In the genomic region with DNA sequence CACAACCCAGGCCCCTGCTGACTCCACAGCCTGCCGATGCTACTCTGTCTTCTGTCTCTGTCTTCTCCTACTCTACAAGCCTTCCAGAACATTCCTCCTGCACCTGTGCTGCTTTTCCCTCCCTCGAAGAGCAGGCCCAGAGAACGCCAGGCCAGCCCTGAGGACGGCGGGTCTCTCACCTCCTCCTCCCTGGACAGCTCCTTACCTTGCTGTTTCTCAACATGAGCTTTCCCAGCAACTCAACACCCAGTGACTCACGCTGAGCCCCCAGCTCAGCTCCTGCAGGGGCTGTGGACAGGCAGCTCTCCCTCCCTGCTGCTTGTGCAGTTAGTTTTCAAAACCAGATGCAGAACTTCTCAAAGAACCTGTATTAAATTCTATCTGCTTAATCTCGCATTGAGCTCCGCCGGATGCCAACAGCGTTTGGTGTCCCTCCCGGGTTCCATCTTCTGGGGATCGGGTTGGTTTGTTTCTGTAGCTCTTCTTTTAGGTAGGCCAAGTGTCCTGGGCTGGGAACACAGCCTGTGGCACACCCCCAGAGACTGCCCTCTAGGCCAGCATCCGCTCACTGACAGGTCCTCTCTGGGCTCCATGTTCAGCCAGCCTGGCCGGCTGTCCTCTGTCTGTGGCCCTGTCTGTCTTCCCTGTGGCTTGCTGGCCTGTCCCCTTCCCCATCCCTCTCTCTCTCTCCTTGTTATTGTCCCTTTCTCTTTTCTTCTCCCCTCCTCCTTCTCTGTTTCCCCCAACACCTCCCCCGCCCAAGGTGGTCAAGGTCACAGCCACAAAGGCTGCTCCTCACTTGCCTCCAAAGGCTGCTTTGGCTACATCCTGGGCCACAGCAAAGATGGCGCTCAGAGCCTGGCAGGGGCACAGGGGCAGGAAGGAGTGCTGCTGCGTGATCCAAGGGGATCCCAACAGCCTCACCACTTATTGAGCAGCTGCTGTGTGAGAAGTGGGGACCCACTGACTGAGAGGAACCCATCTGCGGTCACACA, we compare ENCODE assay signal across 21 cellular contexts.
"Had no signal": no experiment of that assay in that cellular context is flagged by ENCODE, and none has a peak within 500 bp of the region (broad histone marks: within the 10 kb centered on the region; RNA-seq: fewer than 3 reads in every experiment).

No MANE protein-coding gene starts in this region.

- H3K4me3 ChIP-seq: coronary artery, left lung, right lobe of liver, skin epidermis, stomach, suprapubic skin, tibial nerve had no signal

- H3K36me3 Mint-ChIP-seq: activated naive CD8-positive, alpha-beta T cell treated with anti-CD3 and anti-CD28 coated beads for 36 hours; natural killer cell treated with Interleukin-12 subunit alpha and Interleukin-12 subunit beta and Interleukin-15 and Interleukin-18, amount 100 ng/mL, for 72 hours; stimulated activated effector memory CD8-positive, alpha-beta T cell treated with anti-CD3 and anti-CD28 coated beads, Interleukin-12 subunit alpha, Interleukin-12 subunit beta, amount 100 ng/mL, for 72 hours had no signal

- H3K27ac ChIP-seq: coronary artery, epithelial cell of prostate, left lung, right lobe of liver, skin epidermis, stomach, suprapubic skin, tibial nerve, WERI-Rb-1 had no signal

- H3K36me3 ChIP-seq: left lung, right lobe of liver, stomach, suprapubic skin, tibial nerve, WERI-Rb-1 had no signal

- H3K4me1 Mint-ChIP-seq: activated CD4-positive, alpha-beta T cell treated with anti-CD3 and anti-CD28 coated beads, Interleukin-2, amount 10 ng/mL, durations not matched to agents 7 days and 5 days; activated naive CD8-positive, alpha-beta T cell treated with anti-CD3 and anti-CD28 coated beads for 36 hours; central memory CD8-positive, alpha-beta T cell; stimulated activated effector memory CD8-positive, alpha-beta T cell treated with anti-CD3 and anti-CD28 coated beads, Interleukin-12 subunit alpha, Interleukin-12 subunit beta, amount 100 ng/mL, for 72 hours had no signal

- DNase-seq: activated CD4-positive, alpha-beta T cell treated with anti-CD3 and anti-CD28 coated beads, Interleukin-2, amount 10 ng/mL, durations not matched to agents 7 days and 5 days; activated CD4-positive, CD25-positive, alpha-beta regulatory T cell treated with anti-CD3 and anti-CD28 coated beads, Interleukin-2, amount 50 U/mL, for 72 hours; activated CD8-positive, alpha-beta T cell treated with anti-CD3 and anti-CD28 coated beads for 36 hours; activated naive CD4-positive, alpha-beta T cell treated with Interleukin-2 at 50 U/mL for 16 hours; activated naive CD8-positive, alpha-beta T cell treated with anti-CD3 and anti-CD28 coated beads for 36 hours; activated T-cell treated with anti-CD3 and anti-CD28 coated beads, Interleukin-2, amount 50 U/mL, for 4 hours; foreskin fibroblast; midbrain; right lobe of liver; stimulated activated CD4-positive, alpha-beta T cell treated with anti-CD3 and anti-CD28 coated beads, Interleukin-2, amount 100 ng/mL, for 24 hours; stomach; WERI-Rb-1 had no signal

- H3K27me3 ChIP-seq: left lung, right lobe of liver, tibial nerve had no signal

- H3K27me3 Mint-ChIP-seq: activated CD4-positive, alpha-beta T cell treated with anti-CD3 and anti-CD28 coated beads, Interleukin-2, amount 10 ng/mL, durations not matched to agents 7 days and 5 days; activated CD8-positive, alpha-beta T cell treated with anti-CD3 and anti-CD28 coated beads for 36 hours; activated naive CD8-positive, alpha-beta T cell treated with anti-CD3 and anti-CD28 coated beads for 36 hours; natural killer cell treated with Interleukin-12 subunit alpha and Interleukin-12 subunit beta and Interleukin-15 and Interleukin-18, amount 100 ng/mL, for 72 hours had no signal

- H3K9me3 ChIP-seq: left lung, right lobe of liver, stomach, suprapubic skin, tibial nerve had no signal

- H3K4me3 Mint-ChIP-seq: activated CD4-positive, alpha-beta T cell treated with anti-CD3 and anti-CD28 coated beads, Interleukin-2, amount 10 ng/mL, durations not matched to agents 7 days and 5 days; activated CD8-positive, alpha-beta T cell treated with anti-CD3 and anti-CD28 coated beads for 36 hours; activated naive CD8-positive, alpha-beta T cell treated with anti-CD3 and anti-CD28 coated beads for 36 hours; activated T-cell treated with anti-CD3 and anti-CD28 coated beads, Interleukin-2, amount 50 U/mL, for 4 hours; central memory CD8-positive, alpha-beta T cell; natural killer cell treated with Interleukin-12 subunit alpha and Interleukin-12 subunit beta and Interleukin-15 and Interleukin-18, amount 100 ng/mL, for 72 hours; stimulated activated effector memory CD8-positive, alpha-beta T cell treated with anti-CD3 and anti-CD28 coated beads, Interleukin-12 subunit alpha, Interleukin-12 subunit beta, amount 100 ng/mL, for 72 hours had no signal

- H3K4me1 ChIP-seq: left lung, right lobe of liver, stomach, suprapubic skin, tibial nerve had no signal

- H3K9me3 Mint-ChIP-seq: activated CD4-positive, alpha-beta T cell treated with anti-CD3 and anti-CD28 coated beads, Interleukin-2, amount 10 ng/mL, durations not matched to agents 7 days and 5 days; activated CD8-positive, alpha-beta T cell treated with anti-CD3 and anti-CD28 coated beads for 36 hours; activated naive CD8-positive, alpha-beta T cell treated with anti-CD3 and anti-CD28 coated beads for 36 hours; activated T-cell treated with anti-CD3 and anti-CD28 coated beads, Interleukin-2, amount 50 U/mL, for 4 hours; central memory CD8-positive, alpha-beta T cell; natural killer cell treated with Interleukin-12 subunit alpha and Interleukin-12 subunit beta and Interleukin-15 and Interleukin-18, amount 100 ng/mL, for 72 hours; stimulated activated effector memory CD8-positive, alpha-beta T cell treated with anti-CD3 and anti-CD28 coated beads, Interleukin-12 subunit alpha, Interleukin-12 subunit beta, amount 100 ng/mL, for 72 hours had no signal

- H3K27ac Mint-ChIP-seq: activated CD4-positive, alpha-beta T cell treated with anti-CD3 and anti-CD28 coated beads, Interleukin-2, amount 10 ng/mL, durations not matched to agents 7 days and 5 days; activated CD8-positive, alpha-beta T cell treated with anti-CD3 and anti-CD28 coated beads for 36 hours; activated naive CD8-positive, alpha-beta T cell treated with anti-CD3 and anti-CD28 coated beads for 36 hours; natural killer cell treated with Interleukin-12 subunit alpha and Interleukin-12 subunit beta and Interleukin-15 and Interleukin-18, amount 100 ng/mL, for 72 hours; stimulated activated effector memory CD8-positive, alpha-beta T cell treated with anti-CD3 and anti-CD28 coated beads, Interleukin-12 subunit alpha, Interleukin-12 subunit beta, amount 100 ng/mL, for 72 hours had no signal
